ENCODE assay signal across 23 cellular contexts in the genomic region with DNA sequence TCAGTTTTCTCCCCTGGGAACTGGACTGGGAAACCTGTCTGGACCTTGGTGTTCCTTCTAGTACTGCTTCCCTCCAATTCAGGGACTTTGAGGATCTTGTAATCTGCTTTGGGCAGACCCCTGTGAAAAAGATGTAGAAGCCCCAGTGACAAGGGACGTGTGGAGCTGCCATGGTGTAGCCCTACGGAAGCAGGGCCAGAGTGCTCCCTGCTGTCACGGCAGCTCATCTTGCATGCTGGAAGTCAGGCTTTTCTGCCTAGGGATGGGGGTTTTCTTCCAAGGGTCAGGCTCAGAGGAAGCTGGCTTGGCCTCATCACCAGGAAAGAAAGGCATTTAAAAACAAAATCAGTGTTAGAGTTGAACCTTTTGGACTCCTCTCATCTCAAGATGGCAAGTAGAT.
"Had no signal": no experiment of that assay in that cellular context is flagged by ENCODE, and none has a peak within 500 bp of the region (broad histone marks: within the 10 kb centered on the region; RNA-seq: fewer than 3 reads in every experiment).

No MANE protein-coding gene starts in this region.

- H3K4me3 Mint-ChIP-seq: activated naive CD4-positive, alpha-beta T cell treated with anti-CD3 and anti-CD28 coated beads, Interleukin-2, amount 50 U/mL, for 24 hours; endodermal cell; stimulated activated effector memory CD8-positive, alpha-beta T cell treated with anti-CD3 and anti-CD28 coated beads, Interleukin-12 subunit alpha, Interleukin-12 subunit beta, amount 100 ng/mL, for 72 hours had no signal

- H3K36me3 Mint-ChIP-seq: activated naive CD4-positive, alpha-beta T cell treated with anti-CD3 and anti-CD28 coated beads, Interleukin-2, amount 50 U/mL, for 24 hours; stimulated activated effector memory CD8-positive, alpha-beta T cell treated with anti-CD3 and anti-CD28 coated beads, Interleukin-12 subunit alpha, Interleukin-12 subunit beta, amount 100 ng/mL, for 72 hours had no signal

- H3K27ac ChIP-seq: brain microvascular endothelial cell, epithelial cell of prostate, ovary, thoracic aorta had no signal

- H3K9me3 Mint-ChIP-seq: activated naive CD4-positive, alpha-beta T cell treated with anti-CD3 and anti-CD28 coated beads, Interleukin-2, amount 50 U/mL, for 24 hours; endodermal cell; naive B cell; stimulated activated effector memory CD8-positive, alpha-beta T cell treated with anti-CD3 and anti-CD28 coated beads, Interleukin-12 subunit alpha, Interleukin-12 subunit beta, amount 100 ng/mL, for 72 hours had no signal

- H3K4me3 ChIP-seq: gastroesophageal sphincter, ovary, skin epidermis, stomach had no signal

- FAIRE-seq: islet of Langerhans had no signal

- H3K27me3 ChIP-seq: brain microvascular endothelial cell, gastroesophageal sphincter, heart left ventricle, ovary, stomach, upper lobe of left lung had no signal

- H3K4me1 Mint-ChIP-seq: endodermal cell; stimulated activated effector memory CD8-positive, alpha-beta T cell treated with anti-CD3 and anti-CD28 coated beads, Interleukin-12 subunit alpha, Interleukin-12 subunit beta, amount 100 ng/mL, for 72 hours had no signal

- H3K36me3 ChIP-seq: ovary, thoracic aorta had no signal

- H3K27ac Mint-ChIP-seq: activated CD8-positive, alpha-beta T cell treated with anti-CD3 and anti-CD28 coated beads, Interleukin-2, amount 10 ng/mL, durations not matched to agents 7 days and 5 days; activated naive CD4-positive, alpha-beta T cell treated with anti-CD3 and anti-CD28 coated beads, Interleukin-2, amount 50 U/mL, for 24 hours; endodermal cell; stimulated activated effector memory CD8-positive, alpha-beta T cell treated with anti-CD3 and anti-CD28 coated beads, Interleukin-12 subunit alpha, Interleukin-12 subunit beta, amount 100 ng/mL, for 72 hours had no signal

- DNase-seq: activated CD4-positive, alpha-beta T cell treated with anti-CD3 and anti-CD28 coated beads, Interleukin-2, amount 50 U/mL, for 1 hour; activated CD4-positive, CD25-positive, alpha-beta regulatory T cell treated with anti-CD3 and anti-CD28 coated beads, Interleukin-2, amount 50 U/mL, for 72 hours; activated CD8-positive, alpha-beta T cell treated with anti-CD3 and anti-CD28 coated beads, Interleukin-2, amount 10 ng/mL, durations not matched to agents 7 days and 5 days; activated gamma-delta T cell treated with Interleukin-2 at 50 U/mL for 16 hours; brain microvascular endothelial cell; central memory CD4-positive, alpha-beta T cell; endodermal cell; heart left ventricle; mesenchymal stem cell; naive B cell; psoas muscle; right cardiac atrium; stimulated activated CD4-positive, alpha-beta T cell treated with anti-CD3 and anti-CD28 coated beads, Interleukin-2, amount 100 ng/mL, for 24 hours; stomach had no signal

- H3K9me3 ChIP-seq: gastroesophageal sphincter, heart left ventricle, ovary, psoas muscle, stomach, thoracic aorta, upper lobe of left lung had no signal

- H3K27me3 Mint-ChIP-seq: activated naive CD4-positive, alpha-beta T cell treated with anti-CD3 and anti-CD28 coated beads, Interleukin-2, amount 50 U/mL, for 24 hours; naive B cell had no signal

- ATAC-seq: gastroesophageal sphincter; stimulated activated effector memory CD8-positive, alpha-beta T cell treated with anti-CD3 and anti-CD28 coated beads, Interleukin-12 subunit alpha, Interleukin-12 subunit beta, amount 100 ng/mL, for 72 hours had no signal
